Comparison of ENCODE assay signal across 2 cellular contexts in the genomic region with DNA sequence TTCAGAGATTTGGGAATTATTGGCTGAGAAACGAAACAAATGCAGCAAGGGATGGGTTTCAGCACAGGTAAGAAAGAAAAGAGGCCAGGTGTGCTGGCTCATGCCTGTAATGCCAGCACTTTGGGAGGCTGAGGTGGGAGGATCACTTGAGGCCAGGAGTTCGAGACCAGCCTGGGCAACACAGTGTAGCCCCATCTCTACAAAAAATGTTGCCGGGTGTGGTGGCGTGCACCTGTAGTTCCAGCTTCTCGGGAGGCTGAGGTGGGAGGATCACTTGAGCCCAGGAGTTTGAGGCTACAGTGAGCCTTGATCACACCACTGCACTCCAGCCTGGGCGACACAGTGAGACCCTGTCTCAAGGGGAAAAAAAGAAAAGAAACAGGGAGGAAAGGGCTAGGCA.
TF ChIP-seq lines count a peak whose summit lies in the region.

No MANE protein-coding gene starts in this region.

TF ChIP-seq in HepG2, 621 proteins besides CTCF, POLR2A, EP300 and RAD21:
- 0 out of 2 replicates have a peak, but pooled peaks have one; percentile 29 for TF ChIP-seq ZNF770 (CRISPR knock-in tag; IDR thresholded peaks at IDR 0.05)
TF ChIP-seq in HepG2: peak in this region for 1; not testable (repeated sequence) for 620.

TF ChIP-seq in neural cell, 6 proteins besides CTCF, POLR2A, EP300 and RAD21:
- TF ChIP-seq POLR2AphosphoS5 (IDR thresholded peaks at IDR 0.05): peak; percentile 22
